Comparison of ENCODE assay signal across 23 cellular contexts in genomic region chrX:49197543-49198087, GRCh38. TPM values are rescaled to one million over a fixed set of nuclear protein-coding genes. Genes with fewer than 3 reads are reported as not detected.
DNase-seq lines count a peak whose midpoint lies in the region; ATAC-seq and TF ChIP-seq lines count a peak whose summit lies in the region.
"Had no signal": no experiment of that assay in that cellular context is flagged by ENCODE, and none has a peak within 500 bp of the region (broad histone marks: within the 10 kb centered on the region; RNA-seq: fewer than 3 reads in every experiment).

No MANE protein-coding gene starts in this region.

- no peak overlapping the region for H4K91ac ChIP-seq in trophoblast cell (ENCODE audit: low read depth, low read length)

- no peak overlapping the region for H3K4me3 Mint-ChIP-seq in stimulated activated naive CD8-positive, alpha-beta T cell treated with anti-CD3 and anti-CD28 coated beads, Interleukin-15, Interleukin-2, amounts not matched to agents 100 ng/mL and 50 ng/mL, for 24 hours
- H3K4me3 Mint-ChIP-seq in brain (peak overlapping the region; percentile 49 to 85 (median 80)), neural crest cell (peak overlapping the region; percentile 48), nephron progenitor cell (no peak overlapping the region)

- no peaks in the 10 kb centered on the region for H3K27me3 ChIP-seq in trophoblast cell (ENCODE audit: insufficient read depth, low read length)

- no peaks in the 10 kb centered on the region for H3K36me3 Mint-ChIP-seq in stimulated activated naive CD8-positive, alpha-beta T cell treated with anti-CD3 and anti-CD28 coated beads, Interleukin-15, Interleukin-2, amounts not matched to agents 100 ng/mL and 50 ng/mL, for 24 hours (ENCODE audit: low read depth)
- H3K36me3 Mint-ChIP-seq in brain (no peaks in the 10 kb centered on the region), neural crest cell (ENCODE audit: low read depth) (no peaks in the 10 kb centered on the region), nephron progenitor cell (ENCODE audit: low read depth) (no peaks in the 10 kb centered on the region)
- H3K36me3 Mint-ChIP-seq: CD4-positive, CD25-positive, alpha-beta regulatory T cell had no signal

- H3K9me3 ChIP-seq in trophoblast cell (ENCODE audit: insufficient read depth, low read depth, low read length): no peaks in the 10 kb centered on the region
- H3K9me3 ChIP-seq: HAP-1 had no signal

- H3K4me1 ChIP-seq in trophoblast cell (ENCODE audit: control insufficient read depth in 1 of 2, insufficient read depth in 2 of 2, low read length in 2 of 2): peaks cover 0 to 2% of the 10 kb centered on the region in 2 experiments

- H3K27ac ChIP-seq in trophoblast cell (ENCODE audit: low read depth, low read length): no peak overlapping the region
- H3K27ac ChIP-seq: GM23248 had no signal

- no peak for DNase-seq in stimulated activated naive CD8-positive, alpha-beta T cell treated with anti-CD3 and anti-CD28 coated beads, Interleukin-15, Interleukin-2, amounts not matched to agents 100 U/mL and 50 U/mL, for 24 hours
- DNase-seq in neural crest cell (ENCODE audit: low read depth, low spot score) (no peak), trophoblast cell (no peak), hippocampal formation (lab: John Stamatoyannopoulos, UW) (no peak), nephron progenitor cell (no peak)
- DNase-seq: CD4-positive, CD25-positive, alpha-beta regulatory T cell; DMS 273 treated with DMSO at 0.1 percent for 48 hours; DMS79 treated with DMSO at 0.1 percent for 48 hours; GM23248; IMR-90; NCI-H1105; NCI-H146; NCI-H2029 treated with DMSO at 0.1 percent for 48 hours; NCI-H226; NCI-H510A treated with DMSO at 0.1 percent for 48 hours; NCI-H748 treated with DMSO at 0.1 percent for 48 hours; SIG-M5 had no signal

- H3K79me2 ChIP-seq in trophoblast cell (ENCODE audit: control insufficient read depth, insufficient read depth, low read length, poor library complexity): no peaks in the 10 kb centered on the region

- H2AFZ ChIP-seq in trophoblast cell (ENCODE audit: insufficient read depth, low read length, poor library complexity): no peak overlapping the region
- H2AFZ ChIP-seq: GM23248 had no signal

- no peak overlapping the region for H3K4ac ChIP-seq in trophoblast cell (ENCODE audit: low read depth, low read length)

- no peak for ATAC-seq in stimulated activated naive CD8-positive, alpha-beta T cell treated with anti-CD3 and anti-CD28 coated beads, Interleukin-15, Interleukin-2, amounts not matched to agents 100 U/mL and 50 U/mL, for 24 hours
- ATAC-seq: GM12878, Panc1 had no signal

- H3K9me3 Mint-ChIP-seq in stimulated activated naive CD8-positive, alpha-beta T cell treated with anti-CD3 and anti-CD28 coated beads, Interleukin-15, Interleukin-2, amounts not matched to agents 100 ng/mL and 50 ng/mL, for 24 hours: no peaks in the 10 kb centered on the region
- peaks cover 0 to 18% (median 0%) of the 10 kb centered on the region in 5 experiments for H3K9me3 Mint-ChIP-seq in brain
- H3K9me3 Mint-ChIP-seq in neural crest cell: peaks cover 2% of the 10 kb centered on the region
- H3K9me3 Mint-ChIP-seq in nephron progenitor cell: peaks cover 61% of the 10 kb centered on the region

- H3K4me2 ChIP-seq in trophoblast cell (ENCODE audit: low read length): no peak overlapping the region

- peak overlapping the region; percentile 20 for H3K27ac Mint-ChIP-seq in stimulated activated naive CD8-positive, alpha-beta T cell treated with anti-CD3 and anti-CD28 coated beads, Interleukin-15, Interleukin-2, amounts not matched to agents 100 ng/mL and 50 ng/mL, for 24 hours
- H3K27ac Mint-ChIP-seq in brain (peak overlapping the region in 4 of 5 experiments; percentile 13 to 97 (median 78)), neural crest cell (ENCODE audit: unreplicated experiment) (no peak overlapping the region), nephron progenitor cell (no peak overlapping the region)
- H3K27ac Mint-ChIP-seq: CD4-positive, CD25-positive, alpha-beta regulatory T cell had no signal

- no peak overlapping the region for H4K12ac ChIP-seq in trophoblast cell (ENCODE audit: low read depth, low read length)

- no peak for TF ChIP-seq CTCF in brain (conservative IDR thresholded peaks at IDR 0.05)
- TF ChIP-seq CTCF in neural crest cell (conservative IDR thresholded peaks at IDR 0.05): no peak
- no peak for TF ChIP-seq CTCF in nephron progenitor cell (IDR thresholded peaks at IDR 0.05)

- no peaks in the 10 kb centered on the region for H3K79me1 ChIP-seq in trophoblast cell (ENCODE audit: low read length)

- H4K8ac ChIP-seq in trophoblast cell (ENCODE audit: low read depth, low read length): no peak overlapping the region

- no peak overlapping the region for H3K4me3 ChIP-seq in trophoblast cell (ENCODE audit: low read depth, low read length)
- H3K4me3 ChIP-seq: GM12878, GM23248, HAP-1 had no signal

- H3K18ac ChIP-seq in trophoblast cell (ENCODE audit: low read length): no peak overlapping the region

- H2BK5ac ChIP-seq in trophoblast cell (ENCODE audit: low read depth, low read length, poor library complexity): no peak overlapping the region

- H3K27me3 Mint-ChIP-seq in stimulated activated naive CD8-positive, alpha-beta T cell treated with anti-CD3 and anti-CD28 coated beads, Interleukin-15, Interleukin-2, amounts not matched to agents 100 ng/mL and 50 ng/mL, for 24 hours: no peaks in the 10 kb centered on the region
- H3K27me3 Mint-ChIP-seq in brain: peaks cover 4% of the 10 kb centered on the region
- peaks cover 18% of the 10 kb centered on the region for H3K27me3 Mint-ChIP-seq in neural crest cell (ENCODE audit: low read depth)
- peaks cover 34% of the 10 kb centered on the region for H3K27me3 Mint-ChIP-seq in nephron progenitor cell (ENCODE audit: low read depth, poor library complexity)
- H3K27me3 Mint-ChIP-seq: CD4-positive, CD25-positive, alpha-beta regulatory T cell had no signal

- no peak overlapping the region for H3K9ac ChIP-seq in trophoblast cell (ENCODE audit: low read length)
- H3K9ac ChIP-seq: GM23248 had no signal

- H2BK12ac ChIP-seq in trophoblast cell (ENCODE audit: low read length): no peak overlapping the region

- no peak overlapping the region for H2AK5ac ChIP-seq in trophoblast cell (ENCODE audit: low read length)

- no peaks in the 10 kb centered on the region for H3K36me3 ChIP-seq in trophoblast cell (ENCODE audit: control insufficient read depth in 1 of 2, insufficient read depth in 2 of 2, low read length in 2 of 2)
- H3K36me3 ChIP-seq: HAP-1 had no signal

- WGBS in trophoblast cell (ENCODE audit: extremely low coverage, insufficient coverage, insufficient read length): no CpG with 5 or more reads among the region's 13 CpGs

- H3K4me1 Mint-ChIP-seq in stimulated activated naive CD8-positive, alpha-beta T cell treated with anti-CD3 and anti-CD28 coated beads, Interleukin-15, Interleukin-2, amounts not matched to agents 100 ng/mL and 50 ng/mL, for 24 hours (ENCODE audit: low read depth): peaks cover 31% of the 10 kb centered on the region
- H3K4me1 Mint-ChIP-seq in brain: peaks cover 15% of the 10 kb centered on the region
- peaks cover 10% of the 10 kb centered on the region for H3K4me1 Mint-ChIP-seq in neural crest cell
- H3K4me1 Mint-ChIP-seq in nephron progenitor cell: peaks cover 17% of the 10 kb centered on the region

- H3K14ac ChIP-seq in trophoblast cell (ENCODE audit: low read length): no peak overlapping the region

- H2BK120ac ChIP-seq in trophoblast cell (ENCODE audit: insufficient read depth, low read length, poor library complexity): no peak overlapping the region

- no peak overlapping the region for H3K23ac ChIP-seq in trophoblast cell (ENCODE audit: low read length)

RNA-seq across cellular contexts. Expression of gene SYP, which starts 2.4 kb away (rescaled TPM):
- polyA plus RNA-seq in brain (ENCODE audit: insufficient read depth, low read depth, low replicate concordance): 207 TPM
- 10.2 and 10.8 TPM in 2 replicates for total RNA-seq in neural crest cell
- 0.14 and 0.16 TPM in 2 replicates for polyA plus RNA-seq in trophoblast cell (2013)

RNA-seq across cellular contexts. Expression of gene PRICKLE3, which starts 11.4 kb away (rescaled TPM):
- polyA plus RNA-seq in brain (ENCODE audit: insufficient read depth, low read depth, low replicate concordance): 2.1 TPM
- 3.3 and 4.2 TPM in 2 replicates for total RNA-seq in neural crest cell
- 12.6 TPM in 2 replicates for polyA plus RNA-seq in trophoblast cell (2013)

RNA-seq across cellular contexts. Expression of gene PLP2, which starts 25.9 kb away (rescaled TPM):
- 164 TPM for polyA plus RNA-seq in brain (ENCODE audit: insufficient read depth, low read depth, low replicate concordance)
- total RNA-seq in neural crest cell: 0.75 and 0.89 TPM in 2 replicates
- 35.9 and 37.5 TPM in 2 replicates for polyA plus RNA-seq in trophoblast cell (2013)

RNA-seq across cellular contexts. Expression of gene MAGIX, which starts 35.1 kb away (rescaled TPM):
- polyA plus RNA-seq in brain (ENCODE audit: insufficient read depth, low read depth, low replicate concordance): 9.1 TPM
- total RNA-seq in neural crest cell: 1.4 and 1.6 TPM in 2 replicates
- 3.2 and 3.6 TPM in 2 replicates for polyA plus RNA-seq in trophoblast cell (2013)

RNA-seq across cellular contexts. Expression of gene CACNA1F, which starts 35.5 kb away (rescaled TPM):
- 1.4 TPM for polyA plus RNA-seq in brain (ENCODE audit: insufficient read depth, low read depth, low replicate concordance)
- 0.05 TPM in 1 of 2 replicates, not detected in the other for total RNA-seq in neural crest cell
- 0.05 and 0.07 TPM in 2 replicates for polyA plus RNA-seq in trophoblast cell (2013)
- total RNA-seq: A673, GM23248, IMR-90 had no signal
- polyA plus RNA-seq: CD4-positive, CD25-positive, alpha-beta regulatory T cell; GM23248; IMR-90 had no signal

Comparison
In these comparisons a context has a peak if more than half of its experiments do, and no peak if none do; other contexts are left out.
1. H3K27ac Mint-ChIP-seq: peak in stimulated activated naive CD8-positive, alpha-beta T cell treated with anti-CD3 and anti-CD28 coated beads, Interleukin-15, Interleukin-2, amounts not matched to agents 100 ng/mL and 50 ng/mL, for 24 hours (single experiment) and brain (4 of 5); none in neural crest cell (single experiment) and nephron progenitor cell (single experiment).
2. H3K4me3 Mint-ChIP-seq: peak in brain (5 of 5) and neural crest cell (single experiment); none in stimulated activated naive CD8-positive, alpha-beta T cell treated with anti-CD3 and anti-CD28 coated beads, Interleukin-15, Interleukin-2, amounts not matched to agents 100 ng/mL and 50 ng/mL, for 24 hours (single experiment) and nephron progenitor cell (single experiment).